In genomic region chr18:64840911-64841701, GRCh38 we compare ENCODE assay signal across 1 cellular context.
TF ChIP-seq lines count a peak whose summit lies in the region.

No MANE protein-coding gene starts in this region.

TF ChIP-seq in H1, 55 proteins besides CTCF, POLR2A, EP300 and RAD21 (continued from another document):
- TF ChIP-seq CHD1 (IDR thresholded peaks at IDR 0.05; ENCODE audit: low read depth, low read length) (no peak), CREB1 (IDR thresholded peaks at IDR 0.05) (no peak)
- TF ChIP-seq, protein P1, sequence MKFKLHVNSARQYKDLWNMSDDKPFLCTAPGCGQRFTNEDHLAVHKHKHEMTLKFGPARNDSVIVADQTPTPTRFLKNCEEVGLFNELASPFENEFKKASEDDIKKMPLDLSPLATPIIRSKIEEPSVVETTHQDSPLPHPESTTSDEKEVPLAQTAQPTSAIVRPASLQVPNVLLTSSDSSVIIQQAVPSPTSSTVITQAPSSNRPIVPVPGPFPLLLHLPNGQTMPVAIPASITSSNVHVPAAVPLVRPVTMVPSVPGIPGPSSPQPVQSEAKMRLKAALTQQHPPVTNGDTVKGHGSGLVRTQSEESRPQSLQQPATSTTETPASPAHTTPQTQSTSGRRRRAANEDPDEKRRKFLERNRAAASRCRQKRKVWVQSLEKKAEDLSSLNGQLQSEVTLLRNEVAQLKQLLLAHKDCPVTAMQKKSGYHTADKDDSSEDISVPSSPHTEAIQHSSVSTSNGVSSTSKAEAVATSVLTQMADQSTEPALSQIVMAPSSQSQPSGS (IDR thresholded peaks at IDR 0.05; ENCODE audit: low read length): no peak
TF ChIP-seq in H1: peak in this region for 0.
